ENCODE assay signal across 8 cellular contexts in the genomic region with DNA sequence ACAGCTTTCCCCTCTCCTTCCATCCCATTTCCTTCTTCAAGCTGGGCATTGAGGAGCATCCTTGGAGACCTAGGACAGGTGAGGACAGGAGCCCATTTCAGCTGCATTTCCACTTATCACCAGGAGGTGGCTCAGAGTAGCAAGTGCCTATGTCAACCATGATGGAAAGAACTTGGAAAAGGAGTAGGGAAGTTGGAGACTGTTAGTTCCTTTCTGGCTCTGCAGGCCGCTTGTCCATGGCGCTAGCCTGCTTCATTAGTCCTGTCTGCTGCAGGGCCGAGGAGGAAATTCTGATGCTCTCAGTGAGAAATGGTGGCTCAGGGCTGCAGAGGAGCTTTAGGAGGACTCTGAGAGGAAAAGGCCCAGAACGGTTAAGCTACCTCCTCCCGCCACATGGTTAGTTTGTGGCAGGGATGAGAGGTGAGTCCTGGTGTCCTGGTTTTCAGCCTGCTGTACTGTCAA. TPM values are rescaled to one million over a fixed set of nuclear protein-coding genes. Genes with fewer than 3 reads are reported as not detected.
DNase-seq lines count a peak whose midpoint lies in the region; ATAC-seq and TF ChIP-seq lines count a peak whose summit lies in the region.

No MANE protein-coding gene starts in this region.

- H3K36me3 ChIP-seq in Caco-2 (ENCODE audit: control insufficient read depth, insufficient read depth, low read length), result no peaks in the 10 kb centered on the region

- POLR2A ChIA-PET in Caco-2 (lab: Charles Lee), result no interaction called here

- BruUV-seq in Caco-2 (replicated peaks; lab: Mats Ljungman, UMichigan), result no TSS peak

- H3K4me1 Mint-ChIP-seq in Caco-2 (ENCODE audit: low read depth, unreplicated experiment), result no peaks in the 10 kb centered on the region
- H3K4me1 Mint-ChIP-seq in immature natural killer cell, result no peaks in the 10 kb centered on the region

- no peaks in the 10 kb centered on the region for H3K36me3 Mint-ChIP-seq in Caco-2 (ENCODE audit: insufficient read depth, unreplicated experiment)
- H3K36me3 Mint-ChIP-seq in immature natural killer cell, result no peaks in the 10 kb centered on the region

- H3K4me3 Mint-ChIP-seq in Caco-2 (ENCODE audit: unreplicated experiment), result no peak overlapping the region
- no peak overlapping the region for H3K4me3 Mint-ChIP-seq in immature natural killer cell

- H3K27me3 Mint-ChIP-seq in Caco-2 (ENCODE audit: insufficient read depth, unreplicated experiment) (peaks cover 8% of the 10 kb centered on the region), immature natural killer cell (ENCODE audit: low read depth in 3 of 3) (peaks cover 4 to 5% (median 5%) of the 10 kb centered on the region in 3 donors)

- CTCF ChIA-PET in Caco-2 (lab: Charles Lee), result interaction anchor here (0.9 to 2.3 kb wide), 4 partner anchors 21 to 41 kb away, joined by 3 to 20 read pairs (median 12); no protein-coding TSS in a partner anchor

- H3K9me3 Mint-ChIP-seq in Caco-2 (ENCODE audit: unreplicated experiment) (no peaks in the 10 kb centered on the region), immature natural killer cell (no peaks in the 10 kb centered on the region)

- peak; percentile 80 to 81 for TF ChIP-seq CTCF in Caco-2 (IDR thresholded peaks at IDR 0.05; ENCODE audit: insufficient read depth in 1 of 2, low read depth in 1 of 2, low read length in 1 of 2, severe bottlenecking in 1 of 2, unreplicated experiment in 1 of 2)
- peak; percentile 92 for TF ChIP-seq CTCF in astrocyte of the cerebellum (IDR thresholded peaks at IDR 0.05; ENCODE audit: low read depth, low read length, missing control alignments)

- ATAC-seq in GM21390 (IDR thresholded peaks at IDR 0.05; ENCODE audit: unreplicated experiment) (no peak), HG02852 (IDR thresholded peaks at IDR 0.05; ENCODE audit: unreplicated experiment) (no peak)

- DNase-seq in Caco-2, result peak; percentile 69 to 75
- DNase-seq in HT-29 (ENCODE audit: low spot score), result peak; percentile 85
- DNase-seq in SHP77 treated with DMSO at 0.1 percent for 48 hours (lab: John Stamatoyannopoulos, UW), result peak; percentile 10
- peak; percentile 70 for DNase-seq in astrocyte of the cerebellum (ENCODE audit: low read depth)
- peak; percentile 33 to 41 (median 36) for DNase-seq in immature natural killer cell
- DNase-seq in stimulated activated CD4-positive, alpha-beta T cell treated with anti-CD3 and anti-CD28 coated beads, Interleukin-2, amount 100 ng/mL, for 48 hours, result peak; percentile 37 to 51

- H3K4me3 ChIP-seq in Caco-2 (ENCODE audit: low read depth, low read length) (no peak overlapping the region), astrocyte of the cerebellum (ENCODE audit: low read depth, low read length) (no peak overlapping the region)

- H3K27ac Mint-ChIP-seq in Caco-2 (ENCODE audit: unreplicated experiment) (no peak overlapping the region), immature natural killer cell (no peak overlapping the region)

- H3K4me1 ChIP-seq in Caco-2, result no peaks in the 10 kb centered on the region

- in situ Hi-C loops in astrocyte of the cerebellum (cut with HindIII; ENCODE audit: low sequenced_read_pairs), result no loop called here

- H3K27me3 ChIP-seq in Caco-2 (replicated peaks; ENCODE audit: control insufficient read depth, insufficient read depth, low read length), result no peaks in the 10 kb centered on the region

- H3K9me3 ChIP-seq in Caco-2, result no peaks in the 10 kb centered on the region

- intact Hi-C loops in Caco-2 (cut with micrococcal nuclease; ENCODE audit: unreplicated experiment), result loop anchor here (1.0 kb wide), 2 partner anchors 23 to 28 kb away; no protein-coding TSS in a partner anchor

RNA-seq across cellular contexts. Expression of a gene that starts 7.0 kb away (rescaled TPM):
- 70.5 and 74.2 TPM in 2 replicates for total RNA-seq in Caco-2 (2022)
- 70.6 and 84.1 TPM in 2 replicates for total RNA-seq in HT-29 (2014; rRNA removed; shearing (Covaris generic))
- not detected for polyA plus RNA-seq in immature natural killer cell

RNA-seq across cellular contexts. Expression of a gene that starts 44.0 kb away (rescaled TPM):
- 124 TPM in 2 replicates for total RNA-seq in Caco-2 (2022)
- total RNA-seq in HT-29 (2014; rRNA removed; shearing (Covaris generic)), result 108 and 110 TPM in 2 replicates
- polyA plus RNA-seq in immature natural killer cell, result 10 to 100 TPM; 30.3 to 58.7 (median 41.6) TPM

Comparison
In these comparisons a context has a peak if more than half of its experiments do, and no peak if none do; other contexts are left out.
1. DNase-seq: peak in every context shown above with its lines; median percentile 85 in HT-29; 72 in Caco-2; 70 in astrocyte of the cerebellum; 44 in stimulated activated CD4-positive, alpha-beta T cell treated with anti-CD3 and anti-CD28 coated beads, Interleukin-2, amount 100 ng/mL, for 48 hours; 36 in immature natural killer cell; 10 in SHP77 treated with DMSO at 0.1 percent for 48 hours.